Comparison of ENCODE assay signal across 8 cellular contexts in the genomic region with DNA sequence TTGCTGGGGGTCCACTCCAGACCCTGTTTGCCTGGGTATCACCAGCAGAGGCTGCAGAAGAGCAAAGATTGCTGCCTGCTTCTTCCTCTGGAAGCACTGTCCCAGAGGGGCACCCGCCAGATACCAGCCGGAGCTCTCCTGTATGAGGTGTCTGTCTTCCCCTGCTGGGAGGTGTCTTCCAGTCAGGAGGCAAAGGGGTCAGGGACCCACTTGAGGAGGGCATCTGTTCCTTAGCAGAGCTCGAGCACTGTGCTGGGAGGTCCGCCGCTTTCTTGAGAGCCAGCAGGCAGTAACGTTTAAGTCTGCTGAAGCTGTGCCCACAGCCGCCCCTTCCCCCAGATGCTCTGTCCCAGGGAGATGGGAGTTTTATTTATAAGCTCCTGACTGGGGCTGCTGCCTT. TPM values are rescaled to one million over a fixed set of nuclear protein-coding genes. Genes with fewer than 3 reads are reported as not detected.
DNase-seq lines count a peak whose midpoint lies in the region; ATAC-seq and TF ChIP-seq lines count a peak whose summit lies in the region.
"Not testable (repeated sequence)": the region's sequence is repeated elsewhere in the genome, so short reads cannot be mapped to it uniquely, and the experiment has no call there.

No MANE protein-coding gene starts in this region.

- peak overlapping the region in 1 of 2 donors; percentile 48 for H3K4me3 ChIP-seq in CD4-positive, alpha-beta memory T cell (ENCODE audit: low read length in 2 of 2)

- peaks cover 0 to 37% (median 32%) of the 10 kb centered on the region in 8 donors for H3K9me3 Mint-ChIP-seq in CD4-positive, alpha-beta memory T cell
- peaks cover 32% of the 10 kb centered on the region for H3K9me3 Mint-ChIP-seq in T-helper 2 cell treated with Interferon-gamma antibody and Interleukin-4, amounts not matched to agents 5 μg/mL and 100 μg/mL, for 36 hours
- H3K9me3 Mint-ChIP-seq in activated T-cell treated with anti-CD3 and anti-CD28 coated beads, Interleukin-2, amount 50 U/mL, for 24 hours = peaks cover 28% of the 10 kb centered on the region
- H3K9me3 Mint-ChIP-seq in activated naive CD8-positive, alpha-beta T cell (ENCODE audit: low read depth); effector memory CD8-positive, alpha-beta T cell; natural killer cell: not testable (repeated sequence)
- peaks cover 18 to 26% of the 10 kb centered on the region in 2 donors for H3K9me3 Mint-ChIP-seq in stimulated activated naive CD8-positive, alpha-beta T cell treated with anti-CD3 and anti-CD28 coated beads, Interleukin-15, amount 100 ng/mL, for 72 hours

- H3K4me3 Mint-ChIP-seq in CD4-positive, alpha-beta memory T cell = peak overlapping the region in 7 of 8 donors; percentile 67 to 86 (median 80)
- H3K4me3 Mint-ChIP-seq in T-helper 2 cell treated with Interferon-gamma antibody and Interleukin-4, amounts not matched to agents 5 μg/mL and 100 μg/mL, for 36 hours; activated T-cell treated with anti-CD3 and anti-CD28 coated beads, Interleukin-2, amount 50 U/mL, for 24 hours; activated naive CD8-positive, alpha-beta T cell: not testable (repeated sequence)
- peak overlapping the region; percentile 77 to 81 for H3K4me3 Mint-ChIP-seq in effector memory CD8-positive, alpha-beta T cell
- H3K4me3 Mint-ChIP-seq in natural killer cell = peak overlapping the region; percentile 81
- H3K4me3 Mint-ChIP-seq in stimulated activated naive CD8-positive, alpha-beta T cell treated with anti-CD3 and anti-CD28 coated beads, Interleukin-15, amount 100 ng/mL, for 72 hours = peak overlapping the region; percentile 51 to 73

- TF ChIP-seq CTCF in natural killer cell (IDR thresholded peaks at IDR 0.05) = not testable (repeated sequence)

- intact Hi-C loops in CD4-positive, alpha-beta memory T cell (cut with micrococcal nuclease) = loop anchor here (1.0 to 5.0 kb wide), 3 partner anchors 33 to 128 kb away; partner anchors contain the start of gene C21orf91
- intact Hi-C loops in natural killer cell (cut with micrococcal nuclease) = not testable (repeated sequence)

- peaks cover 38% of the 10 kb centered on the region for H3K4me1 ChIP-seq in CD4-positive, alpha-beta memory T cell (ENCODE audit: insufficient read depth, low read length)

- CTCF ChIA-PET in CD4-positive, alpha-beta memory T cell (lab: Charles Lee; ENCODE audit: partially characterized antibody) = interaction anchor here (0.9 to 2.9 kb wide), 9 partner anchors 9 to 150 kb away, joined by 3 to 16 read pairs (median 5); no protein-coding TSS in a partner anchor

- H3K27ac ChIP-seq in CD4-positive, alpha-beta memory T cell (ENCODE audit: low read depth, low read length) = peak overlapping the region; percentile 71

- peaks cover 16 to 18% of the 10 kb centered on the region in 2 donors for H3K36me3 Mint-ChIP-seq in CD4-positive, alpha-beta memory T cell
- H3K36me3 Mint-ChIP-seq in T-helper 2 cell treated with Interferon-gamma antibody and Interleukin-4, amounts not matched to agents 5 μg/mL and 100 μg/mL, for 36 hours (ENCODE audit: low read depth) = peaks cover 37% of the 10 kb centered on the region
- H3K36me3 Mint-ChIP-seq in activated T-cell treated with anti-CD3 and anti-CD28 coated beads, Interleukin-2, amount 50 U/mL, for 24 hours (ENCODE audit: low read depth) = not testable (repeated sequence)
- H3K36me3 Mint-ChIP-seq in activated naive CD8-positive, alpha-beta T cell = peaks cover 16% of the 10 kb centered on the region
- H3K36me3 Mint-ChIP-seq in effector memory CD8-positive, alpha-beta T cell (ENCODE audit: insufficient read depth) = peaks cover 11% of the 10 kb centered on the region
- peaks cover 25% of the 10 kb centered on the region for H3K36me3 Mint-ChIP-seq in natural killer cell

- not testable (repeated sequence) for DNase-seq in CD4-positive, alpha-beta memory T cell; T-helper 2 cell treated with Interferon-gamma antibody and Interleukin-4, amounts not matched to agents 5 μg/mL and 100 μg/mL, for 36 hours (ENCODE audit: low spot score); activated T-cell treated with anti-CD3 and anti-CD28 coated beads, Interleukin-2, amount 50 U/mL, for 24 hours; effector memory CD8-positive, alpha-beta T cell; natural killer cell; stimulated activated naive CD8-positive, alpha-beta T cell treated with anti-CD3 and anti-CD28 coated beads, Interleukin-15, amount 100 ng/mL, for 72 hours
- DNase-seq in NCI-H524 (lab: John Stamatoyannopoulos, UW) = peak; percentile 2 to 32

- H3K9me3 ChIP-seq in CD4-positive, alpha-beta memory T cell (ENCODE audit: control insufficient read depth in 1 of 2, low read length in 2 of 2) = not testable (repeated sequence)

- not testable (repeated sequence) for ATAC-seq in effector memory CD8-positive, alpha-beta T cell (replicated peaks); natural killer cell; stimulated activated naive CD8-positive, alpha-beta T cell treated with anti-CD3 and anti-CD28 coated beads, Interleukin-15, amount 100 ng/mL, for 72 hours

- POLR2A ChIA-PET in CD4-positive, alpha-beta memory T cell (lab: Charles Lee; ENCODE audit: partially characterized antibody) = interaction anchor here (1.0 to 5.2 kb wide), 14 partner anchors 9 to 163 kb away, joined by 3 to 100 read pairs (median 4); partner anchors contain the start of gene C21orf91

- H3K27ac Mint-ChIP-seq in CD4-positive, alpha-beta memory T cell = peak overlapping the region; percentile 83 to 95 (median 90)
- peak overlapping the region; percentile 2 for H3K27ac Mint-ChIP-seq in T-helper 2 cell treated with Interferon-gamma antibody and Interleukin-4, amounts not matched to agents 5 μg/mL and 100 μg/mL, for 36 hours
- H3K27ac Mint-ChIP-seq in activated T-cell treated with anti-CD3 and anti-CD28 coated beads, Interleukin-2, amount 50 U/mL, for 24 hours = peak overlapping the region; percentile 6
- H3K27ac Mint-ChIP-seq in activated naive CD8-positive, alpha-beta T cell = peak overlapping the region; percentile 28
- peak overlapping the region; percentile 95 to 97 for H3K27ac Mint-ChIP-seq in effector memory CD8-positive, alpha-beta T cell
- H3K27ac Mint-ChIP-seq in natural killer cell = peak overlapping the region; percentile 86 to 88
- peak overlapping the region in 1 of 2 donors; percentile 91 for H3K27ac Mint-ChIP-seq in stimulated activated naive CD8-positive, alpha-beta T cell treated with anti-CD3 and anti-CD28 coated beads, Interleukin-15, amount 100 ng/mL, for 72 hours

- H3K36me3 ChIP-seq in CD4-positive, alpha-beta memory T cell (ENCODE audit: insufficient read depth, low read length) = not testable (repeated sequence)

- peaks cover 24 to 48% (median 38%) of the 10 kb centered on the region in 4 donors for H3K4me1 Mint-ChIP-seq in CD4-positive, alpha-beta memory T cell
- H3K4me1 Mint-ChIP-seq in T-helper 2 cell treated with Interferon-gamma antibody and Interleukin-4, amounts not matched to agents 5 μg/mL and 100 μg/mL, for 36 hours (ENCODE audit: low read depth) = peaks cover 36% of the 10 kb centered on the region
- peaks cover 44% of the 10 kb centered on the region for H3K4me1 Mint-ChIP-seq in activated T-cell treated with anti-CD3 and anti-CD28 coated beads, Interleukin-2, amount 50 U/mL, for 24 hours (ENCODE audit: low read depth)
- H3K4me1 Mint-ChIP-seq in activated naive CD8-positive, alpha-beta T cell (ENCODE audit: low read depth) = peaks cover 46% of the 10 kb centered on the region
- peaks cover 29 to 31% of the 10 kb centered on the region in 2 donors for H3K4me1 Mint-ChIP-seq in effector memory CD8-positive, alpha-beta T cell (ENCODE audit: low read depth in 2 of 2)
- H3K4me1 Mint-ChIP-seq in natural killer cell = peaks cover 43 to 45% of the 10 kb centered on the region in 2 donors
- H3K4me1 Mint-ChIP-seq in stimulated activated naive CD8-positive, alpha-beta T cell treated with anti-CD3 and anti-CD28 coated beads, Interleukin-15, amount 100 ng/mL, for 72 hours = peaks cover 44% of the 10 kb centered on the region

- H3K27me3 Mint-ChIP-seq in CD4-positive, alpha-beta memory T cell; activated T-cell treated with anti-CD3 and anti-CD28 coated beads, Interleukin-2, amount 50 U/mL, for 24 hours; activated naive CD8-positive, alpha-beta T cell; effector memory CD8-positive, alpha-beta T cell; natural killer cell (ENCODE audit: low read depth in 2 of 2); stimulated activated naive CD8-positive, alpha-beta T cell treated with anti-CD3 and anti-CD28 coated beads, Interleukin-15, amount 100 ng/mL, for 72 hours: not testable (repeated sequence)
- peaks cover 21% of the 10 kb centered on the region for H3K27me3 Mint-ChIP-seq in T-helper 2 cell treated with Interferon-gamma antibody and Interleukin-4, amounts not matched to agents 5 μg/mL and 100 μg/mL, for 36 hours (ENCODE audit: low read depth)

- not testable (repeated sequence) for H3K27me3 ChIP-seq in CD4-positive, alpha-beta memory T cell (ENCODE audit: insufficient read depth, low read length)

RNA-seq across cellular contexts. Expression of gene C21orf91, which starts 44.1 kb away (rescaled TPM):
- 10 to 100 TPM; 80.1 to 80.5 TPM for total RNA-seq in CD4-positive, alpha-beta memory T cell
- polyA plus RNA-seq in CD4-positive, alpha-beta memory T cell = 10 to 100 TPM; 38.5 to 46.4 TPM
- total RNA-seq in natural killer cell = 10 to 100 TPM; 40.9 to 59.4 (median 46.4) TPM
